In the genomic region with DNA sequence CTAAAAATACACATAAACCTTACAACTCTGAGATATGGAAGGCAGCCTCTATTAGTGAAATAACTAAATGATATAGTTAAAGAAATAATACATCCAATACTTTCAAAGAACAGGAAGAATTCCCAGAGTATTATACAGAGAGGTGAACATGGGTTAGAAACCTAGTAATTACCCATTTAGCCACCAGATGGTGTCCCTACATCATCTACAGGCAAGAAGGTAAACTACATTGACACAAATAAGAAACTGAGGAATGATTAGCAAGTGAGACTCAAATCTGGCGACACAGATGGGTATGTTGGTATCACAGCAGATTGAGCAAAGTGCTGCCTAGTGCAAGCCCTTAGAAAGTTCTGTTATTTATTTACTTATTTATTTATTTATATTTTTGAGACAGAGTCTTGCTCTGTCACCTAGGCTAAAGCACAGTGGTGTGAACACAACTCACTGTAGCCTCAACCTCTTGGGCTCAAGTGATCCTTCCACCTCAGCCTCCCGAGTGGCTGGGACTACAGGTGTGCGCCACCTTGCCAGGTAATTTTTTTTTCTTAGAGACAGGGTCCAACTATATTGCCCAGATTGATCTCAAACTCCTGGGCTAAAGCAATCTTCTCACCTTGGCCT, we compare ENCODE assay signal across 8 cellular contexts. TPM values are rescaled to one million over a fixed set of nuclear protein-coding genes. Genes with fewer than 3 reads are reported as not detected.
A peak's percentile ranks its signal among the peaks of the same experiment; 100 is the strongest.
DNase-seq lines count a peak whose midpoint lies in the region; ATAC-seq, FAIRE-seq and TF ChIP-seq lines count a peak whose summit lies in the region.

No MANE protein-coding gene starts in this region.

- TF ChIP-seq POLR2A in A549 (IDR thresholded peaks at IDR 0.05; ENCODE audit: low read length), result no peak

- no peak overlapping the region for H3K4me2 ChIP-seq in A549

- H3K4me3 ChIP-seq in A549 (no peak overlapping the region), GM12865 (ENCODE audit: low read depth, low read length) (no peak overlapping the region), fibroblast of the aortic adventitia (ENCODE audit: low read depth, low read length) (no peak overlapping the region)

- ATAC-seq in A549 (peak; percentile 66 to 83; a peak in 3 of 6 replicates), GM19455 (IDR thresholded peaks at IDR 0.05; ENCODE audit: unreplicated experiment) (no peak), HG03342 (IDR thresholded peaks at IDR 0.05; ENCODE audit: unreplicated experiment) (no peak)

- no peaks in the 10 kb centered on the region for H3K4me1 ChIP-seq in A549

- WGBS in A549 (ENCODE audit: missing lambda C conversion rate), result 66% methylated on average over 3 of the region's 3 CpGs

- POLR2A ChIA-PET in A549 (lab: Yijun Ruan, JAX), result no interaction called here

- no peak for FAIRE-seq in A549 (lab: Jason Lieb, UNC)

- TF ChIP-seq CTCF in A549 (IDR thresholded peaks at IDR 0.05) (peak; percentile 59), GM12865 (IDR thresholded peaks at IDR 0.05; ENCODE audit: insufficient read depth, low read depth, low read length, missing control alignments) (peak; percentile 63), fibroblast of the aortic adventitia (IDR thresholded peaks at IDR 0.05; ENCODE audit: insufficient read depth, low read length) (peak; percentile 65)

- CTCF ChIA-PET in A549 (lab: Yijun Ruan, JAX), result interaction anchor here (0.6 to 2.3 kb wide), 6 partner anchors 11 to 331 kb away, joined by 3 to 5 read pairs (median 3); no protein-coding TSS in a partner anchor

- no peaks in the 10 kb centered on the region for H3K9me3 ChIP-seq in A549

- TF ChIP-seq EP300 in A549 (IDR thresholded peaks at IDR 0.05), result no peak

- peak; percentile 56 to 68 for TF ChIP-seq RAD21 in A549 (conservative IDR thresholded peaks at IDR 0.05 in 1 of 2, IDR thresholded peaks at IDR 0.05 in 1 of 2)

- DNase-seq in A549 (ENCODE audit: low read depth in 1 of 2, low spot score in 1 of 2) (peak; percentile 31 to 33), GM12865 (ENCODE audit: low read depth) (peak; percentile 38), RPMI8226 (peak; percentile 16), fibroblast of the aortic adventitia (ENCODE audit: low read depth) (peak; percentile 60), retina (peak; percentile 3), NCI-H2029 treated with DMSO at 0.1 percent for 48 hours (lab: John Stamatoyannopoulos, UW) (no peak)

- H3K27ac ChIP-seq in A549, result no peak overlapping the region

TF ChIP-seq in A549, 52 proteins besides CTCF, POLR2A, EP300 and RAD21:
- TF ChIP-seq HOXA7 (CRISPR knock-in tag; IDR thresholded peaks at IDR 0.05) (no peak), FOSB (CRISPR knock-in tag; IDR thresholded peaks at IDR 0.05) (no peak), FOXS1 (CRISPR knock-in tag; IDR thresholded peaks at IDR 0.05) (no peak), HOXB5 (CRISPR knock-in tag; IDR thresholded peaks at IDR 0.05) (no peak), SMC3 (IDR thresholded peaks at IDR 0.05) (peak; percentile 43; the same call in 2 of the 3 replicates)
- TF ChIP-seq, protein P1, sequence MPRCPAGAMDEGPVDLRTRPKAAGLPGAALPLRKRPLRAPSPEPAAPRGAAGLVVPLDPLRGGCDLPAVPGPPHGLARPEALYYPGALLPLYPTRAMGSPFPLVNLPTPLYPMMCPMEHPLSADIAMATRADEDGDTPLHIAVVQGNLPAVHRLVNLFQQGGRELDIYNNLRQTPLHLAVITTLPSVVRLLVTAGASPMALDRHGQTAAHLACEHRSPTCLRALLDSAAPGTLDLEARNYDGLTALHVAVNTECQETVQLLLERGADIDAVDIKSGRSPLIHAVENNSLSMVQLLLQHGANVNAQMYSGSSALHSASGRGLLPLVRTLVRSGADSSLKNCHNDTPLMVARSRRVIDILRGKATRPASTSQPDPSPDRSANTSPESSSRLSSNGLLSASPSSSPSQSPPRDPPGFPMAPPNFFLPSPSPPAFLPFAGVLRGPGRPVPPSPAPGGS (IDR thresholded peaks at IDR 0.05), result no peak
- TF ChIP-seq, protein P2, sequence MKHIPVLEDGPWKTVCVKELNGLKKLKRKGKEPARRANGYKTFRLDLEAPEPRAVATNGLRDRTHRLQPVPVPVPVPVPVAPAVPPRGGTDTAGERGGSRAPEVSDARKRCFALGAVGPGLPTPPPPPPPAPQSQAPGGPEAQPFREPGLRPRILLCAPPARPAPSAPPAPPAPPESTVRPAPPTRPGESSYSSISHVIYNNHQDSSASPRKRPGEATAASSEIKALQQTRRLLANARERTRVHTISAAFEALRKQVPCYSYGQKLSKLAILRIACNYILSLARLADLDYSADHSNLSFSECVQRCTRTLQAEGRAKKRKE (CRISPR knock-in tag; IDR thresholded peaks at IDR 0.05; ENCODE audit: low read depth), result no peak

RNA-seq across cellular contexts. Expression of a gene that starts 28.2 kb away (rescaled TPM):
- polyA plus RNA-seq in A549 (2011; rRNA removed), result 19.4 and 20.2 TPM in 2 replicates
- polyA plus RNA-seq in A549 (2012; cell fraction: cytosol; rRNA removed), result 7.9 and 9.3 TPM in 2 replicates
- polyA plus RNA-seq in A549 (2012; cell fraction: nucleus; rRNA removed), result 4.1 and 6.7 TPM in 2 replicates
- 11.4 to 12.1 TPM (median 11.4 TPM) in 3 replicates for polyA plus RNA-seq in A549 (2017; fragmentation: RNase III; extraction: RNeasy Plus Mini Kit Qiagen cat#74134 plus additional on column Dnase treatment)
- polyA minus RNA-seq in A549 (2011; rRNA and poly(A)+ RNA removed), result 16.7 and 19.8 TPM in 2 replicates
- 3.6 and 28.2 TPM in 2 replicates for total RNA-seq in fibroblast of the aortic adventitia (ENCODE audit: low replicate concordance)

RNA-seq across cellular contexts. Expression of a gene that starts 34.9 kb away (rescaled TPM):
- polyA plus RNA-seq in A549 (2011; rRNA removed) (not detected in 2 replicates), A549 (2017; fragmentation: RNase III; extraction: RNeasy Plus Mini Kit Qiagen cat#74134 plus additional on column Dnase treatment) (not detected in 3 replicates)
- not detected in 2 replicates for polyA plus RNA-seq in A549 (2012; cell fraction: cytosol; rRNA removed)
- not detected in 2 replicates for polyA plus RNA-seq in A549 (2012; cell fraction: nucleus; rRNA removed)
- not detected in 2 replicates for polyA minus RNA-seq in A549 (2011; rRNA and poly(A)+ RNA removed)
- 1.3 TPM in 1 of 2 replicates, not detected in the other for total RNA-seq in fibroblast of the aortic adventitia (ENCODE audit: low replicate concordance)

RNA-seq across cellular contexts. Expression of a gene that starts 36.6 kb away (rescaled TPM):
- 140 and 180 TPM in 2 replicates for polyA plus RNA-seq in A549 (2011; rRNA removed)
- 101 TPM in 2 replicates for polyA plus RNA-seq in A549 (2012; cell fraction: cytosol; rRNA removed)
- 56.4 and 130 TPM in 2 replicates for polyA plus RNA-seq in A549 (2012; cell fraction: nucleus; rRNA removed)
- polyA plus RNA-seq in A549 (2017; fragmentation: RNase III; extraction: RNeasy Plus Mini Kit Qiagen cat#74134 plus additional on column Dnase treatment), result 181 to 184 TPM (median 183 TPM) in 3 replicates
- polyA minus RNA-seq in A549 (2011; rRNA and poly(A)+ RNA removed), result 49.6 and 55.9 TPM in 2 replicates
- total RNA-seq in fibroblast of the aortic adventitia (ENCODE audit: low replicate concordance), result 18.6 and 111 TPM in 2 replicates

RNA-seq across cellular contexts. Expression of a gene that starts 36.9 kb away (rescaled TPM):
- 58.5 and 74.9 TPM in 2 replicates for polyA plus RNA-seq in A549 (2011; rRNA removed)
- polyA plus RNA-seq in A549 (2012; cell fraction: cytosol; rRNA removed), result 29.3 and 33.3 TPM in 2 replicates
- 30.8 and 34.9 TPM in 2 replicates for polyA plus RNA-seq in A549 (2012; cell fraction: nucleus; rRNA removed)
- polyA plus RNA-seq in A549 (2017; fragmentation: RNase III; extraction: RNeasy Plus Mini Kit Qiagen cat#74134 plus additional on column Dnase treatment), result 37.3 to 40.2 TPM (median 37.8 TPM) in 3 replicates
- polyA minus RNA-seq in A549 (2011; rRNA and poly(A)+ RNA removed), result 24.2 and 28.1 TPM in 2 replicates
- total RNA-seq in fibroblast of the aortic adventitia (ENCODE audit: low replicate concordance), result 71.1 and 107 TPM in 2 replicates

RNA-seq across cellular contexts. Expression of a gene that starts 52.1 kb away (rescaled TPM):
- polyA plus RNA-seq in A549 (2011; rRNA removed), result 0.09 TPM in 1 of 2 replicates, not detected in the other
- polyA plus RNA-seq in A549 (2012; cell fraction: cytosol; rRNA removed), result 0.01 TPM in 1 of 2 replicates, not detected in the other
- not detected in 2 replicates for polyA plus RNA-seq in A549 (2012; cell fraction: nucleus; rRNA removed)
- polyA plus RNA-seq in A549 (2017; fragmentation: RNase III; extraction: RNeasy Plus Mini Kit Qiagen cat#74134 plus additional on column Dnase treatment), result 0.04 TPM in 1 of 3 replicates, not detected in the others
- polyA minus RNA-seq in A549 (2011; rRNA and poly(A)+ RNA removed), result not detected in 2 replicates
- total RNA-seq in fibroblast of the aortic adventitia (ENCODE audit: low replicate concordance), result under 0.01 and 0.49 TPM in 2 replicates

Comparison
In these comparisons a context has a peak if more than half of its experiments do, and no peak if none do; other contexts are left out.
1. ATAC-seq: peak in A549 (2 of 2); none in GM19455 (single experiment) and HG03342 (single experiment).
2. Peak in every context shown above with its lines, with median percentiles within 50 percentile points of each other: CTCF ChIP-seq.